25 cellular contexts compared by ENCODE assay signal in the genomic region with DNA sequence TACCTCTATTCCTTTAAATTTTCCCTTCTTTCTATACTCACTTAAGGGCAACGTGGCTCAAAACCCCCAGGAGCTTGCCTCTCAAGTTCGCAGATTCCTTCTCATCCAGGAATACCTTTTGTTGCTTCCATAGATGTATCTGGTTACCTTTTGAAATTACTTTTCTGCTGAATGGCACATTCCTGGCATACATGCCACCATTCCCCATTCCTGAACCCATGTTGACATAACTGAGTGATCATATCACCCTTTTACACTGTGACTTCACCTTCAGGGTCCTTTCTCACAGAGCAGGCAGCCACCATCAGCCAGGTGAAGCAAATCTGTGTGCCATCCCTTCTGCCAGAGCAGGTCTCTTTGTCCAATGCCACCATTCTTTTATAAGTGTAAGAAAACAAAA.
DNase-seq lines count a peak whose midpoint lies in the region; FAIRE-seq and TF ChIP-seq lines count a peak whose summit lies in the region.
"Had no signal": no experiment of that assay in that cellular context is flagged by ENCODE, and none has a peak within 500 bp of the region (broad histone marks: within the 10 kb centered on the region; RNA-seq: fewer than 3 reads in every experiment).

No MANE protein-coding gene starts in this region.

- no peaks in the 10 kb centered on the region for H4K20me1 ChIP-seq in H9 (ENCODE audit: control insufficient read depth, insufficient read depth, insufficient read length)

- H4K5ac ChIP-seq in H9 (ENCODE audit: insufficient read length, low read depth, low read length), result no peak overlapping the region
- no peak overlapping the region for H4K5ac ChIP-seq in mesendoderm (ENCODE audit: low read length)

- no peak overlapping the region for H3K9ac ChIP-seq in H9 (ENCODE audit: extremely low read depth, insufficient read length, low read length)
- H3K9ac ChIP-seq in mesendoderm (ENCODE audit: low read length), result no peak overlapping the region
- H3K9ac ChIP-seq: SK-N-SH had no signal

- H3K56ac ChIP-seq in H9 (ENCODE audit: insufficient read length, low read depth, low read length) (no peak overlapping the region), mesendoderm (ENCODE audit: low read length) (no peak overlapping the region)

- H3K4me2 ChIP-seq in H9 (ENCODE audit: insufficient read depth, insufficient read length, low read length) (no peak overlapping the region), mesendoderm (ENCODE audit: low read length) (no peak overlapping the region)
- H3K4me2 ChIP-seq: SK-N-SH, smooth muscle cell had no signal

- no peak for FAIRE-seq in bronchial epithelial cell (lab: Jason Lieb, UNC)
- FAIRE-seq: D721Med, islet of Langerhans had no signal

- H3K27me3 Mint-ChIP-seq in H9 (ENCODE audit: low read depth), result no peaks in the 10 kb centered on the region
- H3K27me3 Mint-ChIP-seq: activated CD4-positive, alpha-beta T cell treated with anti-CD3 and anti-CD28 coated beads, Interleukin-2, amount 10 ng/mL, durations not matched to agents 7 days and 5 days; effector memory CD8-positive, alpha-beta T cell; IgD-negative memory B cell had no signal

- H3T11ph ChIP-seq in H9 (ENCODE audit: low read length), result no peak overlapping the region

- in situ Hi-C loops in ACHN (cut with HindIII; ENCODE audit: low pct_ligation_motif_present, low pct_unique_long_range_greater_than_20kb, low sequenced_read_pairs) (no loop called here), GM13977 (cut with MboI; ENCODE audit: low pct_unique_long_range_greater_than_20kb, low sequenced_read_pairs, unreplicated experiment) (no loop called here)

- no CpG with 5 or more reads among the region's 2 CpGs for WGBS in H9 (ENCODE audit: extremely low coverage, insufficient read length, low lambda C conversion rate)
- no CpG with 5 or more reads among the region's 2 CpGs for WGBS in mesendoderm (ENCODE audit: extremely low coverage, insufficient coverage, low lambda C conversion rate)

- H3K23ac ChIP-seq in H9 (ENCODE audit: insufficient read length, low read depth, low read length), result no peak overlapping the region
- H3K23ac ChIP-seq in mesendoderm (ENCODE audit: low read length), result no peak overlapping the region

- no peak overlapping the region for H4K8ac ChIP-seq in H9 (replicated peaks; ENCODE audit: insufficient read length, low read depth, low read length)
- no peak overlapping the region for H4K8ac ChIP-seq in mesendoderm (ENCODE audit: low read depth, low read length)

- H2BK5ac ChIP-seq in H9 (ENCODE audit: insufficient read length, low read length), result no peak overlapping the region
- no peak overlapping the region for H2BK5ac ChIP-seq in mesendoderm (ENCODE audit: low read length)

- H3K9me3 ChIP-seq in H9 (ENCODE audit: control insufficient read depth, low read depth, low read length), result no peaks in the 10 kb centered on the region
- H3K9me3 ChIP-seq: SK-N-SH had no signal

- H2BK15ac ChIP-seq in H9 (ENCODE audit: low read depth, low read length) (no peak overlapping the region), mesendoderm (replicated peaks; ENCODE audit: low read depth) (no peak overlapping the region)

- peak; percentile 18 for DNase-seq in ACHN
- DNase-seq in H9, result no peak
- peak; percentile 58 for DNase-seq in bronchial epithelial cell (ENCODE audit: low read depth)
- peak; percentile 92 for DNase-seq in mesendoderm
- DNase-seq in SW480 (ENCODE audit: low spot score), result no peak
- no peak for DNase-seq in activated CD8-positive, alpha-beta memory T cell treated with anti-CD3 and anti-CD28 coated beads, Interleukin-2, amount 50 U/mL, for 48 hours
- no peak for DNase-seq in dedifferentiated amniotic fluid mesenchymal stem cell (ENCODE audit: extremely low spot score)
- no peak for DNase-seq in GM13977 (ENCODE audit: low spot score)
- DNase-seq: activated CD4-positive, alpha-beta T cell treated with anti-CD3 and anti-CD28 coated beads, Interleukin-2, amount 10 ng/mL, durations not matched to agents 7 days and 5 days; effector memory CD8-positive, alpha-beta T cell; foreskin keratinocyte; HFFc6; hippocampal formation; NCI-H1105 treated with DMSO at 0.1 percent for 48 hours; NCI-H2081; NCI-H345; NCI-H774; SK-N-SH; stimulated activated CD4-positive, alpha-beta T cell treated with anti-CD3 and anti-CD28 coated beads, Interleukin-2, amount 100 ng/mL, for 24 hours had no signal

- no peaks in the 10 kb centered on the region for H3K36me3 Mint-ChIP-seq in H9 (ENCODE audit: insufficient read depth in 1 of 3, low read depth in 3 of 3)

- H3K36me3 ChIP-seq in bronchial epithelial cell (ENCODE audit: control insufficient read depth, insufficient read depth, low read length) (no peaks in the 10 kb centered on the region), mesendoderm (ENCODE audit: control insufficient read depth, insufficient read depth, low read length) (no peaks in the 10 kb centered on the region)

- no peak overlapping the region for H3K4me3 Mint-ChIP-seq in H9
- H3K4me3 Mint-ChIP-seq: activated CD4-positive, alpha-beta T cell treated with anti-CD3 and anti-CD28 coated beads, Interleukin-2, amount 10 ng/mL, durations not matched to agents 7 days and 5 days; effector memory CD8-positive, alpha-beta T cell; HFFc6; IgD-negative memory B cell had no signal

- no peaks in the 10 kb centered on the region for H3K23me2 ChIP-seq in H9 (ENCODE audit: insufficient read length, low read depth, low read length, poor library complexity, severe bottlenecking)

- no peak overlapping the region for H4K91ac ChIP-seq in H9 (ENCODE audit: insufficient read length, low read depth, low read length)

- no peak overlapping the region for H2BK12ac ChIP-seq in H9 (ENCODE audit: insufficient read length, low read depth, low read length)

- H3K79me2 ChIP-seq in H9 (ENCODE audit: insufficient read depth, low read length) (no peaks in the 10 kb centered on the region), mesendoderm (ENCODE audit: control insufficient read depth, insufficient read depth, low read length) (no peaks in the 10 kb centered on the region)

- no peaks in the 10 kb centered on the region; the same call in 1 of the 2 replicates for H3K4me1 ChIP-seq in H9 (ENCODE audit: insufficient read depth, low read length)
- H3K4me1 ChIP-seq in mesendoderm (ENCODE audit: control insufficient read depth, low read depth, low read length), result no peaks in the 10 kb centered on the region
- H3K4me1 ChIP-seq: foreskin keratinocyte had no signal

- peak overlapping the region in 2 of 3 experiments; percentile 10 to 19; a peak in 2 of 7 replicates for H3K27ac Mint-ChIP-seq in H9
- H3K27ac Mint-ChIP-seq: activated CD4-positive, alpha-beta T cell treated with anti-CD3 and anti-CD28 coated beads, Interleukin-2, amount 10 ng/mL, durations not matched to agents 7 days and 5 days; activated naive CD4-positive, alpha-beta T cell treated with anti-CD3 and anti-CD28 coated beads, Interleukin-2, amount 50 U/mL, for 72 hours; HFFc6 had no signal

- no peak overlapping the region for H3K14ac ChIP-seq in H9 (ENCODE audit: insufficient read depth, low read length)

- H3K27ac ChIP-seq in H9 (ENCODE audit: insufficient read length, low read depth, low read length) (no peak overlapping the region), mesendoderm (ENCODE audit: low read depth, low read length) (no peak overlapping the region)
- H3K27ac ChIP-seq: foreskin keratinocyte had no signal

- no peak overlapping the region for H2BK20ac ChIP-seq in H9 (ENCODE audit: low read depth, low read length, poor library complexity, severe bottlenecking)

- H2BK120ac ChIP-seq in H9 (ENCODE audit: low read depth, low read length, poor library complexity, severe bottlenecking) (no peak overlapping the region), mesendoderm (ENCODE audit: low read depth, low read length) (no peak overlapping the region)

- no peak for TF ChIP-seq CTCF in H9 (conservative IDR thresholded peaks at IDR 0.05)
- TF ChIP-seq CTCF in bronchial epithelial cell (IDR thresholded peaks at IDR 0.05; ENCODE audit: insufficient read depth, low read length, severe bottlenecking), result no peak
- no peak for TF ChIP-seq CTCF in GM13977 (IDR thresholded peaks at IDR 0.05; ENCODE audit: extremely low read depth, insufficient read depth, missing control alignments)

- H3K79me1 ChIP-seq in H9 (ENCODE audit: insufficient read depth, low read depth, low read length, poor library complexity, severe bottlenecking), result no peaks in the 10 kb centered on the region
- no peaks in the 10 kb centered on the region for H3K79me1 ChIP-seq in mesendoderm (ENCODE audit: low read length)

- no peak overlapping the region for H2AK5ac ChIP-seq in H9 (ENCODE audit: insufficient read length, low read length)
- no peak overlapping the region for H2AK5ac ChIP-seq in mesendoderm (ENCODE audit: low read length)

- H3K18ac ChIP-seq in H9 (ENCODE audit: insufficient read length, low read depth, low read length) (no peak overlapping the region), mesendoderm (ENCODE audit: low read length) (no peak overlapping the region)

- H3K4me1 Mint-ChIP-seq in H9, result peaks cover 14 to 15% of the 10 kb centered on the region in 2 experiments
- H3K4me1 Mint-ChIP-seq: activated CD4-positive, alpha-beta T cell treated with anti-CD3 and anti-CD28 coated beads, Interleukin-2, amount 10 ng/mL, durations not matched to agents 7 days and 5 days; IgD-negative memory B cell had no signal

- H2AFZ ChIP-seq in H9 (ENCODE audit: low read length), result no peak overlapping the region

- no peak overlapping the region for H3K4ac ChIP-seq in H9 (ENCODE audit: low read depth, low read length)
- no peak overlapping the region for H3K4ac ChIP-seq in mesendoderm (ENCODE audit: low read depth, low read length)

- H3K4me3 ChIP-seq in bronchial epithelial cell (ENCODE audit: low read depth, low read length) (no peak overlapping the region), mesendoderm (ENCODE audit: low read length) (no peak overlapping the region)
- H3K4me3 ChIP-seq: lung, smooth muscle cell had no signal

- no peaks in the 10 kb centered on the region for H3K27me3 ChIP-seq in H9 (ENCODE audit: insufficient read depth, low read length)
- H3K27me3 ChIP-seq in bronchial epithelial cell (ENCODE audit: control insufficient read depth, insufficient read depth, low read length), result no peaks in the 10 kb centered on the region
- H3K27me3 ChIP-seq in mesendoderm (ENCODE audit: insufficient read depth, low read length, poor library complexity), result no peaks in the 10 kb centered on the region
- H3K27me3 ChIP-seq: foreskin keratinocyte had no signal

- H3K9me3 Mint-ChIP-seq in H9, result no peaks in the 10 kb centered on the region
- H3K9me3 Mint-ChIP-seq: activated naive CD4-positive, alpha-beta T cell treated with anti-CD3 and anti-CD28 coated beads, Interleukin-2, amount 50 U/mL, for 72 hours; effector memory CD8-positive, alpha-beta T cell; HFFc6; IgD-negative memory B cell had no signal

Comparison
In these comparisons a context has a peak if more than half of its experiments do, and no peak if none do; other contexts are left out.
1. DNase-seq: peak in ACHN (single experiment), bronchial epithelial cell (single experiment) and mesendoderm (single experiment); none in H9 (single experiment), SW480 (single experiment), activated CD8-positive, alpha-beta memory T cell treated with anti-CD3 and anti-CD28 coated beads, Interleukin-2, amount 50 U/mL, for 48 hours (single experiment), dedifferentiated amniotic fluid mesenchymal stem cell (single experiment) and GM13977 (single experiment).